In the genomic region with DNA sequence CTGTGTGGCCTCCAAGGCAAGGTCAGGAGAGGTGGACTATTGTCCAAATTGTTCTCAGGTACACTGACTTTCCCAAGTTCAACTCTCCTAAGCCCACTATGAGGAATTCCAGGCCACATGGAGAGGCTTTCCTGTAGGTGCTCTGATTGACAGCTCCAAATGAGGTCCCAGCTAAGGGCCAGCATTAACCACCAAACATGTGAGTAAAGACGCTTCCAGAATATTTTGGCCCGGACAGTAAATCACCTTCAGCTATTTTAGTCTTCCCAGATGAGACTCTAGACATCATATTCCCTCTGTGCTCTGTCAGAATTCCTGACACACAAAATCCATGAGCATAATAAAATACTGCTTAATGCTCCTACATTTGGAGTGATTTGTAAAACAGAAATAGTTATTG, we compare ENCODE assay signal across 25 cellular contexts.
"Had no signal": no experiment of that assay in that cellular context is flagged by ENCODE, and none has a peak within 500 bp of the region (broad histone marks: within the 10 kb centered on the region; RNA-seq: fewer than 3 reads in every experiment).

No MANE protein-coding gene starts in this region.

- ATAC-seq: effector memory CD8-positive, alpha-beta T cell; left colon; lower lobe of right lung; natural killer cell treated with Interleukin-12 subunit alpha and Interleukin-12 subunit beta and Interleukin-15 and Interleukin-18, amount 100 ng/mL, for 72 hours; pancreas; right lobe of liver; stimulated activated naive B cell treated with anti-CD40 and anti-IgM and Interleukin-4, amounts not matched to agents 10 μg/mL and 1 μg/mL and 100 μg/mL, for 72 hours had no signal

- H3K36me3 ChIP-seq: esophagus squamous epithelium, left ventricle myocardium inferior, lower lobe of right lung, neutrophil, pancreas, right lobe of liver, stomach, thyroid gland, vagina had no signal

- DNase-seq: cortex of kidney; effector memory CD8-positive, alpha-beta T cell; erythroblast; esophagus squamous epithelium; foreskin melanocyte; hypothalamus; immature natural killer cell; islet precursor cell; kidney glomerular epithelial cell; left colon; left ventricle myocardium inferior; lower lobe of right lung; pancreas; right lobe of liver; stimulated activated CD4-positive, alpha-beta T cell treated with anti-CD3 and anti-CD28 coated beads, Interleukin-15, amount 100 ng/mL, for 24 hours; stimulated activated CD4-positive, alpha-beta T cell treated with anti-CD3 and anti-CD28 coated beads, Interleukin-2, amount 100 ng/mL, for 48 hours; stimulated activated naive B cell treated with anti-CD40 and anti-IgM and Interleukin-4, amounts not matched to agents 10 μg/mL and 1 μg/mL and 100 μg/mL, for 72 hours; stomach; thyroid gland; trophoblast cell had no signal

- H3K27ac Mint-ChIP-seq: effector memory CD8-positive, alpha-beta T cell; immature natural killer cell; natural killer cell treated with Interleukin-12 subunit alpha and Interleukin-12 subunit beta and Interleukin-15 and Interleukin-18, amount 100 ng/mL, for 72 hours; stimulated activated naive B cell treated with anti-CD40 and anti-IgM and Interleukin-4, amounts not matched to agents 10 μg/mL and 1 μg/mL and 100 μg/mL, for 72 hours had no signal

- H3K9me3 Mint-ChIP-seq: effector memory CD8-positive, alpha-beta T cell; immature natural killer cell; natural killer cell treated with Interleukin-12 subunit alpha and Interleukin-12 subunit beta and Interleukin-15 and Interleukin-18, amount 100 ng/mL, for 72 hours; neural crest cell; stimulated activated naive B cell treated with anti-CD40 and anti-IgM and Interleukin-4, amounts not matched to agents 10 μg/mL and 1 μg/mL and 100 μg/mL, for 72 hours had no signal

- H3K36me3 Mint-ChIP-seq: immature natural killer cell; natural killer cell treated with Interleukin-12 subunit alpha and Interleukin-12 subunit beta and Interleukin-15 and Interleukin-18, amount 100 ng/mL, for 72 hours; stimulated activated naive B cell treated with anti-CD40 and anti-IgM and Interleukin-4, amounts not matched to agents 10 μg/mL and 1 μg/mL and 100 μg/mL, for 72 hours had no signal

- H3K4me1 Mint-ChIP-seq: neural crest cell had no signal

- H3K27me3 Mint-ChIP-seq: effector memory CD8-positive, alpha-beta T cell; natural killer cell treated with Interleukin-12 subunit alpha and Interleukin-12 subunit beta and Interleukin-15 and Interleukin-18, amount 100 ng/mL, for 72 hours; stimulated activated naive B cell treated with anti-CD40 and anti-IgM and Interleukin-4, amounts not matched to agents 10 μg/mL and 1 μg/mL and 100 μg/mL, for 72 hours had no signal

- H3K9me3 ChIP-seq: esophagus squamous epithelium, left ventricle myocardium inferior, lower lobe of right lung, neutrophil, pancreas, right lobe of liver, stomach, thyroid gland, vagina had no signal

- H3K27me3 ChIP-seq: esophagus squamous epithelium, neutrophil, pancreas, right lobe of liver, stomach, thyroid gland, vagina had no signal

- H3K4me1 ChIP-seq: esophagus squamous epithelium, left ventricle myocardium inferior, lower lobe of right lung, pancreas, right lobe of liver, stomach, thyroid gland, vagina had no signal

- H3K27ac ChIP-seq: esophagus squamous epithelium, left ventricle myocardium inferior, lower lobe of right lung, neutrophil, pancreas, right lobe of liver, skin epidermis, stomach, thyroid gland, vagina had no signal

- H3K4me3 Mint-ChIP-seq: effector memory CD8-positive, alpha-beta T cell; immature natural killer cell; natural killer cell treated with Interleukin-12 subunit alpha and Interleukin-12 subunit beta and Interleukin-15 and Interleukin-18, amount 100 ng/mL, for 72 hours; neural crest cell; stimulated activated naive B cell treated with anti-CD40 and anti-IgM and Interleukin-4, amounts not matched to agents 10 μg/mL and 1 μg/mL and 100 μg/mL, for 72 hours had no signal

- H3K4me3 ChIP-seq: esophagus squamous epithelium, left ventricle myocardium inferior, lower lobe of right lung, pancreas, right lobe of liver, skin epidermis, stomach, thyroid gland, vagina had no signal
